In the genomic region with DNA sequence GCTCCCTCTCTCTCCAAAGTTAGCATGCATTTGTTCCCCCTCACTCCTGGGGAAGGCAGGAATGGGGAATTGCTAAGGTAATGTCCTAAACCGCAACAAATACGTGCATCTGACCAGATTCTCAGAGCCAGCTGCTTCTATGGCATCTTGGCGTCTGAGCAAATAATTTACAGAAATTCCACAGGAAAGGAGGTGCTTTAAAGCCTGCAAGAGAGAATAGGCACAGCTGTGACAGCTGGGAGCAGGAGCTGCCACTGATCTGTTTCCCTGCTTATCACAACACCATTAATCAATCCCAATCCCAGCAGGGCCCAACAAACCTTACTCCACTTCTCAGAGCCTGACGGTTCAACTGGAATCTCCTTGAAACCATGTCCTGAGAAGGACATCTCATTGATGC, we compare ENCODE assay signal across 15 cellular contexts.
DNase-seq lines count a peak whose midpoint lies in the region; ATAC-seq and TF ChIP-seq lines count a peak whose summit lies in the region.
"Had no signal": no experiment of that assay in that cellular context is flagged by ENCODE, and none has a peak within 500 bp of the region (broad histone marks: within the 10 kb centered on the region; RNA-seq: fewer than 3 reads in every experiment).

No MANE protein-coding gene starts in this region.

- no CpG with 5 or more reads among the region's 4 CpGs for WGBS in mesendoderm (ENCODE audit: extremely low coverage, insufficient coverage, low lambda C conversion rate)

- DNase-seq in NCI-H1694 (lab: John Stamatoyannopoulos, UW) (peak; percentile 27), NCI-H1694 treated with DMSO at 0.1 percent for 48 hours (lab: John Stamatoyannopoulos, UW) (no peak), WERI-Rb-1 (peak; percentile 67), mesendoderm (peak; percentile 49), skeletal muscle cell (ENCODE audit: low read depth) (peak; percentile 31), MM.1S (no peak), Caco-2 (no peak)
- DNase-seq: BE2C; CD4-positive, alpha-beta T cell; H7; NCI-H1930; PC-3 had no signal

- H3K27me3 ChIP-seq in WERI-Rb-1 (ENCODE audit: insufficient read depth, low read depth, severe bottlenecking) (no peaks in the 10 kb centered on the region), mesendoderm (ENCODE audit: insufficient read depth, low read length, poor library complexity) (no peaks in the 10 kb centered on the region), MM.1S (replicated peaks; ENCODE audit: insufficient read depth, low read length) (no peaks in the 10 kb centered on the region), Caco-2 (replicated peaks; ENCODE audit: control insufficient read depth, insufficient read depth, low read length) (no peaks in the 10 kb centered on the region)
- H3K27me3 ChIP-seq: BE2C had no signal

- no peak overlapping the region for H3K4ac ChIP-seq in mesendoderm (ENCODE audit: low read depth, low read length)

- H4K20me1 ChIP-seq in MM.1S (ENCODE audit: insufficient read depth, low read length), result no peaks in the 10 kb centered on the region

- H4K5ac ChIP-seq in mesendoderm (ENCODE audit: low read length), result no peak overlapping the region

- H3K36me3 ChIP-seq in WERI-Rb-1 (no peaks in the 10 kb centered on the region), mesendoderm (ENCODE audit: control insufficient read depth, insufficient read depth, low read length) (no peaks in the 10 kb centered on the region), MM.1S (replicated peaks; ENCODE audit: insufficient read depth, low read length) (no peaks in the 10 kb centered on the region), Caco-2 (ENCODE audit: control insufficient read depth, insufficient read depth, low read length) (no peaks in the 10 kb centered on the region)
- H3K36me3 ChIP-seq: BE2C had no signal

- CTCF ChIA-PET in Caco-2 (lab: Charles Lee), result no interaction called here

- H3K9me2 ChIP-seq in MM.1S (replicated peaks; ENCODE audit: insufficient read depth, low read length), result no peaks in the 10 kb centered on the region

- H2AFZ ChIP-seq in MM.1S (ENCODE audit: low read length), result no peak overlapping the region

- no peak overlapping the region for H3K4me3 Mint-ChIP-seq in Caco-2 (ENCODE audit: unreplicated experiment)
- H3K4me3 Mint-ChIP-seq: CD4-positive, alpha-beta T cell had no signal

- H3K27ac ChIP-seq in WERI-Rb-1 (no peak overlapping the region), mesendoderm (ENCODE audit: low read depth, low read length) (no peak overlapping the region), MM.1S (ENCODE audit: low read length) (no peak overlapping the region)
- H3K27ac ChIP-seq: 22Rv1, HL-60 had no signal

- H2BK15ac ChIP-seq in mesendoderm (replicated peaks; ENCODE audit: low read depth), result no peak overlapping the region

- TF ChIP-seq CTCF in WERI-Rb-1 (IDR thresholded peaks at IDR 0.05; ENCODE audit: low read depth, low read length) (no peak), MM.1S (IDR thresholded peaks at IDR 0.05; ENCODE audit: low read length) (no peak), Caco-2 (IDR thresholded peaks at IDR 0.05; ENCODE audit: insufficient read depth in 1 of 2, low read depth in 1 of 2, low read length in 1 of 2, severe bottlenecking in 1 of 2, unreplicated experiment in 1 of 2) (no peak)

- no peak overlapping the region for H3K56ac ChIP-seq in mesendoderm (ENCODE audit: low read length)

- BruUV-seq in Caco-2 (replicated peaks; lab: Mats Ljungman, UMichigan), result no TSS peak

- H3K4me1 ChIP-seq in mesendoderm (ENCODE audit: control insufficient read depth, low read depth, low read length) (no peaks in the 10 kb centered on the region), MM.1S (ENCODE audit: low read length) (no peaks in the 10 kb centered on the region), Caco-2 (no peaks in the 10 kb centered on the region)
- H3K4me1 ChIP-seq: BE2C had no signal

- no peak overlapping the region for H3K4me3 ChIP-seq in WERI-Rb-1 (ENCODE audit: low read depth, low read length)
- H3K4me3 ChIP-seq in mesendoderm (ENCODE audit: low read length), result no peak overlapping the region
- H3K4me3 ChIP-seq in skeletal muscle cell (ENCODE audit: low read depth, low read length), result no peak overlapping the region
- H3K4me3 ChIP-seq in MM.1S (ENCODE audit: low read length), result no peak overlapping the region
- no peak overlapping the region for H3K4me3 ChIP-seq in Caco-2 (ENCODE audit: low read depth, low read length)

- intact Hi-C loops in Caco-2 (cut with micrococcal nuclease; ENCODE audit: unreplicated experiment), result no loop called here

- H3K4me1 Mint-ChIP-seq in Caco-2 (ENCODE audit: low read depth, unreplicated experiment), result peaks cover 8% of the 10 kb centered on the region

- H2BK5ac ChIP-seq in mesendoderm (ENCODE audit: low read length), result no peak overlapping the region

- H3K23ac ChIP-seq in mesendoderm (ENCODE audit: low read length), result no peak overlapping the region

- H3K9me3 Mint-ChIP-seq in Caco-2 (ENCODE audit: unreplicated experiment), result no peaks in the 10 kb centered on the region
- H3K9me3 Mint-ChIP-seq: CD4-positive, alpha-beta T cell had no signal

- ATAC-seq in SK-N-SH treated with all-trans-retinoic acid at 6 μM for 48 hours, result no peak
- ATAC-seq: PC-3 had no signal

- no peak overlapping the region for H2AK5ac ChIP-seq in mesendoderm (ENCODE audit: low read length)

- H3K9me3 ChIP-seq in WERI-Rb-1 (ENCODE audit: severe bottlenecking) (no peaks in the 10 kb centered on the region), MM.1S (replicated peaks; ENCODE audit: insufficient read depth, low read length) (no peaks in the 10 kb centered on the region), Caco-2 (no peaks in the 10 kb centered on the region)
- H3K9me3 ChIP-seq: BE2C had no signal

- H3K79me1 ChIP-seq in mesendoderm (ENCODE audit: low read length), result no peaks in the 10 kb centered on the region

- H2BK120ac ChIP-seq in mesendoderm (ENCODE audit: low read depth, low read length), result no peak overlapping the region

- H3K18ac ChIP-seq in mesendoderm (ENCODE audit: low read length), result no peak overlapping the region

- POLR2A ChIA-PET in Caco-2 (lab: Charles Lee), result no interaction called here

- H3K9ac ChIP-seq in mesendoderm (ENCODE audit: low read length), result no peak overlapping the region
- no peak overlapping the region for H3K9ac ChIP-seq in MM.1S (ENCODE audit: low read length)

- H3K79me2 ChIP-seq in mesendoderm (ENCODE audit: control insufficient read depth, insufficient read depth, low read length), result no peaks in the 10 kb centered on the region
- no peaks in the 10 kb centered on the region for H3K79me2 ChIP-seq in MM.1S (ENCODE audit: low read length)

- no peaks in the 10 kb centered on the region for H3K27me3 Mint-ChIP-seq in Caco-2 (ENCODE audit: insufficient read depth, unreplicated experiment)

- H3K4me2 ChIP-seq in mesendoderm (ENCODE audit: low read length), result no peak overlapping the region
- H3K4me2 ChIP-seq in MM.1S (ENCODE audit: low read depth, low read length), result no peak overlapping the region

- no peak overlapping the region for H3K27ac Mint-ChIP-seq in Caco-2 (ENCODE audit: unreplicated experiment)
- H3K27ac Mint-ChIP-seq: CD4-positive, alpha-beta T cell had no signal

- no peaks in the 10 kb centered on the region for H3F3A ChIP-seq in MM.1S (ENCODE audit: insufficient read depth, low read length)

- H4K8ac ChIP-seq in mesendoderm (ENCODE audit: low read depth, low read length), result no peak overlapping the region

- H3K36me3 Mint-ChIP-seq in Caco-2 (ENCODE audit: insufficient read depth, unreplicated experiment), result no peaks in the 10 kb centered on the region

TF ChIP-seq in SK-N-SH treated with all-trans-retinoic acid at 6 μM for 48 hours, 23 proteins besides CTCF, POLR2A, EP300 and RAD21 (continues in another document):
- TF ChIP-seq TOX (CRISPR knock-in tag; IDR thresholded peaks at IDR 0.05; ENCODE audit: borderline replicate concordance), result no peak
- no peak for TF ChIP-seq ZFP30 (CRISPR knock-in tag; IDR thresholded peaks at IDR 0.05)
- TF ChIP-seq CSDC2 (CRISPR knock-in tag; IDR thresholded peaks at IDR 0.05), result no peak
- no peak for TF ChIP-seq CSRNP3 (CRISPR knock-in tag; IDR thresholded peaks at IDR 0.05)
- TF ChIP-seq, protein P1, sequence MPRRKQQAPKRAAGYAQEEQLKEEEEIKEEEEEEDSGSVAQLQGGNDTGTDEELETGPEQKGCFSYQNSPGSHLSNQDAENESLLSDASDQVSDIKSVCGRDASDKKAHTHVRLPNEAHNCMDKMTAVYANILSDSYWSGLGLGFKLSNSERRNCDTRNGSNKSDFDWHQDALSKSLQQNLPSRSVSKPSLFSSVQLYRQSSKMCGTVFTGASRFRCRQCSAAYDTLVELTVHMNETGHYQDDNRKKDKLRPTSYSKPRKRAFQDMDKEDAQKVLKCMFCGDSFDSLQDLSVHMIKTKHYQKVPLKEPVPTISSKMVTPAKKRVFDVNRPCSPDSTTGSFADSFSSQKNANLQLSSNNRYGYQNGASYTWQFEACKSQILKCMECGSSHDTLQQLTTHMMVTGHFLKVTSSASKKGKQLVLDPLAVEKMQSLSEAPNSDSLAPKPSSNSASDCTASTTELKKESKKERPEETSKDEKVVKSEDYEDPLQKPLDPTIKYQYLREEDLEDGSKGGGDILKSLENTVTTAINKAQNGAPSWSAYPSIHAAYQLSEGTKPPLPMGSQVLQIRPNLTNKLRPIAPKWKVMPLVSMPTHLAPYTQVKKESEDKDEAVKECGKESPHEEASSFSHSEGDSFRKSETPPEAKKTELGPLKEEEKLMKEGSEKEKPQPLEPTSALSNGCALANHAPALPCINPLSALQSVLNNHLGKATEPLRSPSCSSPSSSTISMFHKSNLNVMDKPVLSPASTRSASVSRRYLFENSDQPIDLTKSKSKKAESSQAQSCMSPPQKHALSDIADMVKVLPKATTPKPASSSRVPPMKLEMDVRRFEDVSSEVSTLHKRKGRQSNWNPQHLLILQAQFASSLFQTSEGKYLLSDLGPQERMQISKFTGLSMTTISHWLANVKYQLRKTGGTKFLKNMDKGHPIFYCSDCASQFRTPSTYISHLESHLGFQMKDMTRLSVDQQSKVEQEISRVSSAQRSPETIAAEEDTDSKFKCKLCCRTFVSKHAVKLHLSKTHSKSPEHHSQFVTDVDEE (CRISPR knock-in tag; IDR thresholded peaks at IDR 0.05), result no peak
- TF ChIP-seq ARNTL (CRISPR knock-in tag; IDR thresholded peaks at IDR 0.05; ENCODE audit: borderline replicate concordance, low read depth), result no peak
- no peak for TF ChIP-seq ZC3H10 (CRISPR knock-in tag; IDR thresholded peaks at IDR 0.05)
- TF ChIP-seq SNAI2 (CRISPR knock-in tag; IDR thresholded peaks at IDR 0.05), result no peak
- no peak for TF ChIP-seq ZNF8 (CRISPR knock-in tag; IDR thresholded peaks at IDR 0.05)

Comparison
In these comparisons a context has a peak if more than half of its experiments do, and no peak if none do; other contexts are left out.
1. DNase-seq: peak in NCI-H1694 (single experiment), WERI-Rb-1 (single experiment), mesendoderm (single experiment) and skeletal muscle cell (single experiment); none in NCI-H1694 treated with DMSO at 0.1 percent for 48 hours (single experiment), MM.1S (single experiment) and Caco-2 (0 of 2).